In the genomic region with DNA sequence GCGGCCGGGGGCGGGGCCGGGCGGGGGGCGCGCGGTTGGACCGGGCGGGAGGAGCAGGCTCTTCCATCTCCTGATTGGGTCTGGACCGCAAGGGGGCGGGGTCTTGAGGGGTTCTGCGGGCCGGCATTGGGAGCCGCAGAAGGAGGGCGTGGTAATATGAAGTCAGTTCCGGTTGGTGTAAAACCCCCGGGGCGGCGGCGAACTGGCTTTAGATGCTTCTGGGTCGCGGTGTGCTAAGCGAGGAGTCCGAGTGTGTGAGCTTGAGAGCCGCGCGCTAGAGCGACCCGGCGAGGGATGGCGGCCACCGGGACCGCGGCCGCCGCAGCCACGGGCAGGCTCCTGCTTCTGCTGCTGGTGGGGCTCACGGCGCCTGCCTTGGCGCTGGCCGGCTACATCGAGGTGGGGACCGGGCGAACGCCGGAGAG, we compare ENCODE assay signal across 8 cellular contexts. TPM values are rescaled to one million over a fixed set of nuclear protein-coding genes. Genes with fewer than 3 reads are reported as not detected.
DNase-seq lines count a peak whose midpoint lies in the region; ATAC-seq, FAIRE-seq and TF ChIP-seq lines count a peak whose summit lies in the region.

TSS of gene APLP2 (plus strand) at position 211 of the 425 bp plus-strand sequence. CDS start at position 295, 84 bp downstream.

- peak within 1 kb of the TSS; percentile 84 for H3K9ac ChIP-seq in keratinocyte (ENCODE audit: control insufficient read depth, extremely low read depth, insufficient read depth, low read length)

- no peak for FAIRE-seq in keratinocyte (lab: Jason Lieb, UNC)

- no peaks in the 10 kb centered on the region for H3K36me3 ChIP-seq in keratinocyte (ENCODE audit: control insufficient read depth in 2 of 2, extremely low read depth in 1 of 2, insufficient read depth in 2 of 2, low read length in 2 of 2)

- no peaks in the 10 kb centered on the region for H3K9me1 ChIP-seq in keratinocyte (ENCODE audit: control insufficient read depth, extremely low read depth, insufficient read depth, low read length)

- H4K20me1 ChIP-seq in keratinocyte (ENCODE audit: control insufficient read depth, extremely low read depth, insufficient read depth, low read length): peaks cover 19% of the 10 kb centered on the region

- H3K4me3 ChIP-seq in keratinocyte (ENCODE audit: control insufficient read depth in 2 of 3, extremely low read depth in 1 of 3, insufficient read depth in 2 of 3, low read depth in 1 of 3, low read length in 3 of 3): peak within 1 kb of the TSS; percentile 67 to 92 (median 86)

- peak within 1 kb of the TSS; percentile 99 for H3K4me2 ChIP-seq in keratinocyte (ENCODE audit: control insufficient read depth, extremely low read depth, insufficient read depth, low read depth, low read length)

- H3K9me3 ChIP-seq in keratinocyte (ENCODE audit: control insufficient read depth, low read depth, low read length): no peaks in the 10 kb centered on the region

- peak; percentile 78 for TF ChIP-seq POLR2A in GM19193 (IDR thresholded peaks at IDR 0.05; ENCODE audit: extremely low read depth, insufficient read depth, insufficient read length)

- H3K27me3 ChIP-seq in keratinocyte (ENCODE audit: control insufficient read depth, extremely low read depth, insufficient read depth, low read length): no peaks in the 10 kb centered on the region

- peaks cover 49% of the 10 kb centered on the region for H3K79me2 ChIP-seq in keratinocyte (ENCODE audit: control insufficient read depth, insufficient read depth, low read length)

- DNase-seq in Ammon's horn (ENCODE audit: low spot score) (peak; percentile 99), NCI-H460 (ENCODE audit: extremely low read depth, low read depth) (peak; percentile 96), cerebellar cortex (ENCODE audit: low spot score) (peak; percentile 99), keratinocyte (ENCODE audit: low read depth, low spot score) (peak; percentile 88)
- DNase-seq in activated CD4-positive, CD25-positive, alpha-beta regulatory T cell treated with anti-CD3 and anti-CD28 coated beads, Interleukin-2, amount 50 U/mL, for 72 hours: peak; percentile 97
- DNase-seq in stimulated activated CD4-positive, alpha-beta T cell treated with anti-CD3 and anti-CD28 coated beads, Interleukin-12 subunit alpha, Interleukin-12 subunit beta, amount 100 ng/mL, for 48 hours (ENCODE audit: low read depth in 2 of 3, low spot score in 1 of 3): peak; percentile 91 to 97 (median 95)

- ATAC-seq in HG03432 (IDR thresholded peaks at IDR 0.05; ENCODE audit: unreplicated experiment): peak; percentile 97

- dilution Hi-C loops in keratinocyte (cut with MboI; ENCODE audit: extremely low pct_ligation_motif_present, low sequenced_read_pairs): no loop called here

- H2AFZ ChIP-seq in keratinocyte (ENCODE audit: control insufficient read depth, low read length): peak within 1 kb of the TSS; percentile 95

- TF ChIP-seq CTCF in keratinocyte (optimal IDR thresholded peaks at IDR 0.05 in 1 of 3, IDR thresholded peaks at IDR 0.05 in 1 of 3, conservative IDR thresholded peaks at IDR 0.05 in 1 of 3; ENCODE audit: extremely low read depth in 1 of 3, insufficient read depth in 2 of 3, low read length in 3 of 3): no peak

- peaks cover 26% of the 10 kb centered on the region for H3K4me1 ChIP-seq in keratinocyte (ENCODE audit: control insufficient read depth, extremely low read depth, insufficient read depth, low read length)

- H3K27ac ChIP-seq in keratinocyte (ENCODE audit: control insufficient read depth, insufficient read depth, low read length): peak within 1 kb of the TSS; percentile 80

RNA-seq across cellular contexts. Expression of gene APLP2, which starts in this region (rescaled TPM):
- 430 and 522 TPM in 2 replicates for total RNA-seq in NCI-H460 (2014; rRNA removed; shearing (Covaris generic))
- 318 and 370 TPM in 2 replicates for polyA plus RNA-seq in NCI-H460 (2014; cell fraction: nucleus; rRNA removed)
- polyA plus RNA-seq in keratinocyte: 376 to 561 TPM (median 531 TPM) in 3 replicates
- 312 TPM for polyA plus RNA-seq in keratinocyte (2011; ENCODE audit: low read depth)
- 134 and 145 TPM in 2 replicates for polyA plus RNA-seq in keratinocyte (2011; cell fraction: cytosol; rRNA removed)
- 936 and 995 TPM in 2 replicates for polyA plus RNA-seq in keratinocyte (2011; cell fraction: nucleus; rRNA removed)
- 212 and 429 TPM in 2 replicates for polyA plus RNA-seq in keratinocyte (2012; ENCODE audit: low replicate concordance)
- polyA minus RNA-seq in keratinocyte: 198 to 355 TPM (median 278 TPM) in 3 replicates
- polyA minus RNA-seq in keratinocyte (2011; cell fraction: cytosol; rRNA and poly(A)+ RNA removed): 118 TPM
- 388 and 667 TPM in 2 replicates for polyA minus RNA-seq in keratinocyte (2011; cell fraction: nucleus; rRNA and poly(A)+ RNA removed)

Comparison
In these comparisons a context has a peak if more than half of its experiments do, and no peak if none do; other contexts are left out.
1. Peak in every context shown above with its lines: DNase-seq, ATAC-seq, H3K4me3 ChIP-seq and H3K27ac ChIP-seq.